Comparison of ENCODE assay signal across 1 cellular context in genomic region chr22:22692707-22693530, GRCh38.
A peak's percentile ranks its signal among the peaks of the same experiment; 100 is the strongest.
TF ChIP-seq lines count a peak whose summit lies in the region.

No MANE protein-coding gene starts in this region.

TF ChIP-seq in HepG2, 621 proteins besides CTCF, POLR2A, EP300 and RAD21 (continued from another document):
- TF ChIP-seq TFAP4 (IDR thresholded peaks at IDR 0.05; ENCODE audit: borderline replicate concordance, low read depth) (peak; percentile 12; the same call in 1 of the 2 replicates), FOSL2 (CRISPR knock-in tag; IDR thresholded peaks at IDR 0.05) (peak; percentile 43; the same call in 1 of the 2 replicates), SALL1 (CRISPR knock-in tag; IDR thresholded peaks at IDR 0.05) (0 out of 2 replicates have a peak, but pooled peaks have one; percentile 16), MAZ (IDR thresholded peaks at IDR 0.05; ENCODE audit: borderline replicate concordance, low read depth, low read length) (peak; percentile 70; the same call in 1 of the 2 replicates), MAZ (CRISPR knock-in tag; IDR thresholded peaks at IDR 0.05; ENCODE audit: low read depth) (no peak), ELF1 (CRISPR knock-in tag; IDR thresholded peaks at IDR 0.05) (0 out of 2 replicates have a peak, but pooled peaks have one; percentile 30), ZNF687 (CRISPR knock-in tag; IDR thresholded peaks at IDR 0.05) (peak; percentile 37; the same call in 1 of the 2 replicates), SP5 (CRISPR knock-in tag; IDR thresholded peaks at IDR 0.05; ENCODE audit: borderline replicate concordance, low read depth) (0 out of 2 replicates have a peak, but pooled peaks have one; percentile 23), STAG1 (CRISPR knock-in tag; IDR thresholded peaks at IDR 0.05) (peak; percentile 25; the same call in 1 of the 2 replicates), ZNF256 (CRISPR knock-in tag; conservative IDR thresholded peaks at IDR 0.05) (no peak), CAMTA2 (CRISPR knock-in tag; IDR thresholded peaks at IDR 0.05; ENCODE audit: borderline replicate concordance) (no peak), PATZ1 (CRISPR knock-in tag; IDR thresholded peaks at IDR 0.05) (0 out of 2 replicates have a peak, but pooled peaks have one; percentile 43), HNF1A (IDR thresholded peaks at IDR 0.05; ENCODE audit: low read depth) (0 out of 2 replicates have a peak, but pooled peaks have one; percentile 31), HNF1A (CRISPR knock-in tag; IDR thresholded peaks at IDR 0.05; ENCODE audit: borderline replicate concordance) (no peak)
